ENCODE assay signal across 8 cellular contexts in genomic region chr10:122307669-122308486, GRCh38. TPM values are rescaled to one million over a fixed set of nuclear protein-coding genes. Genes with fewer than 3 reads are reported as not detected.
A peak's percentile ranks its signal among the peaks of the same experiment; 100 is the strongest.
DNase-seq lines count a peak whose midpoint lies in the region; ATAC-seq, FAIRE-seq and TF ChIP-seq lines count a peak whose summit lies in the region.

No MANE protein-coding gene starts in this region.

- ATAC-seq in GM18861 (IDR thresholded peaks at IDR 0.05; ENCODE audit: unreplicated experiment) (peak; percentile 63), right lobe of liver (peak in 2 of 4 donors; percentile 2 to 22), HG03571 (IDR thresholded peaks at IDR 0.05; ENCODE audit: unreplicated experiment) (no peak)

- no peaks in the 10 kb centered on the region for H3K36me3 Mint-ChIP-seq in activated naive CD4-positive, alpha-beta T cell treated with anti-CD3 and anti-CD28 coated beads for 36 hours (ENCODE audit: low read depth)

- no peaks in the 10 kb centered on the region for H3K27me3 Mint-ChIP-seq in activated naive CD4-positive, alpha-beta T cell treated with anti-CD3 and anti-CD28 coated beads for 36 hours (ENCODE audit: low read depth)

- CTCF ChIA-PET in activated naive CD4-positive, alpha-beta T cell treated with anti-CD3 and anti-CD28 coated beads for 36 hours (lab: Charles Lee) = interaction anchor here (1.5 kb wide), 1 partner anchor 9 kb away, joined by 4 read pairs; no protein-coding TSS in a partner anchor

- H3K4me3 ChIP-seq in bronchial epithelial cell (ENCODE audit: low read depth, low read length) = peak overlapping the region; percentile 3
- H3K4me3 ChIP-seq in right lobe of liver = no peak overlapping the region
- H3K4me3 ChIP-seq in urinary bladder (ENCODE audit: low read depth, low read length) = peak overlapping the region; percentile 3

- no peak overlapping the region for H3K4me3 Mint-ChIP-seq in activated naive CD4-positive, alpha-beta T cell treated with anti-CD3 and anti-CD28 coated beads for 36 hours

- DNase-seq in HT1080 (ENCODE audit: low read depth) = peak; percentile 97
- peak; percentile 98 for DNase-seq in bronchial epithelial cell (ENCODE audit: low read depth)
- DNase-seq in right lobe of liver = peak in 1 of 3 donors; percentile 68
- no peak for DNase-seq in activated naive CD4-positive, alpha-beta T cell treated with anti-CD3 and anti-CD28 coated beads for 36 hours
- DNase-seq in activated naive CD4-positive, alpha-beta T cell (lab: John Stamatoyannopoulos, UW) = no peak

- TF ChIP-seq POLR2A in right lobe of liver (IDR thresholded peaks at IDR 0.05) = no peak

- H3K27ac ChIP-seq in right lobe of liver (peak overlapping the region; percentile 86 to 92 (median 87)), urinary bladder (ENCODE audit: low read depth) (peak overlapping the region; percentile 65)

- no peak overlapping the region for H3K27ac Mint-ChIP-seq in activated naive CD4-positive, alpha-beta T cell treated with anti-CD3 and anti-CD28 coated beads for 36 hours

- H3K9me3 Mint-ChIP-seq in activated naive CD4-positive, alpha-beta T cell treated with anti-CD3 and anti-CD28 coated beads for 36 hours = peaks cover 7% of the 10 kb centered on the region

- WGBS in right lobe of liver (ENCODE audit: insufficient coverage, low coverage, low lambda C conversion rate, missing lambda C conversion rate) = 48% methylated on average over 15 of the region's 15 CpGs
- WGBS in urinary bladder = 16% methylated on average over 15 of the region's 15 CpGs

- intact Hi-C loops in right lobe of liver (cut with DNase I) = no loop called here
- intact Hi-C loops in activated naive CD4-positive, alpha-beta T cell treated with anti-CD3 and anti-CD28 coated beads for 36 hours (cut with micrococcal nuclease) = no loop called here

- H3K36me3 ChIP-seq in bronchial epithelial cell (ENCODE audit: control insufficient read depth, insufficient read depth, low read length) (no peaks in the 10 kb centered on the region), right lobe of liver (no peaks in the 10 kb centered on the region), urinary bladder (ENCODE audit: insufficient read depth) (no peaks in the 10 kb centered on the region)

- no peak for FAIRE-seq in bronchial epithelial cell (lab: Jason Lieb, UNC)

- H3K4me1 Mint-ChIP-seq in activated naive CD4-positive, alpha-beta T cell treated with anti-CD3 and anti-CD28 coated beads for 36 hours (ENCODE audit: low read depth) = no peaks in the 10 kb centered on the region

- H3K4me1 ChIP-seq in right lobe of liver = peaks cover 0 to 52% (median 22%) of the 10 kb centered on the region in 4 donors
- H3K4me1 ChIP-seq in urinary bladder (ENCODE audit: insufficient read depth) = no peaks in the 10 kb centered on the region

- no peaks in the 10 kb centered on the region for H3K9me3 ChIP-seq in right lobe of liver

- TF ChIP-seq CTCF in bronchial epithelial cell (IDR thresholded peaks at IDR 0.05; ENCODE audit: insufficient read depth, low read length, severe bottlenecking) = no peak
- TF ChIP-seq CTCF in right lobe of liver (IDR thresholded peaks at IDR 0.05) = no peak

- H3K27me3 ChIP-seq in bronchial epithelial cell (ENCODE audit: control insufficient read depth, insufficient read depth, low read length) (no peaks in the 10 kb centered on the region), right lobe of liver (no peaks in the 10 kb centered on the region)

RNA-seq across cellular contexts. Expression of gene BTBD16, which starts 36.8 kb away (rescaled TPM):
- total RNA-seq in HT1080 (2014; rRNA removed; shearing (Covaris generic)) = not detected in 2 replicates
- not detected in 2 replicates for polyA plus RNA-seq in HT1080 (2015; cell fraction: cytosol; rRNA removed)
- not detected in 2 replicates for polyA plus RNA-seq in HT1080 (2015; cell fraction: nucleus; rRNA removed)
- 0.13 and 0.26 TPM in 2 replicates for total RNA-seq in bronchial epithelial cell
- 1 to 10 TPM in 5 of 6 experiments, under 1 TPM in 1; 0.98 to 3.0 (median 2.0) TPM for total RNA-seq in right lobe of liver
- 2.6 TPM for total RNA-seq in urinary bladder
- polyA plus RNA-seq in urinary bladder = 10.2 TPM
- total RNA-seq in activated naive CD4-positive, alpha-beta T cell treated with anti-CD3 and anti-CD28 coated beads for 36 hours = not detected

Comparison
In these comparisons a context has a peak if more than half of its experiments do, and no peak if none do; other contexts are left out.
1. DNase-seq: peak in HT1080 (single experiment) and bronchial epithelial cell (single experiment); none in activated naive CD4-positive, alpha-beta T cell treated with anti-CD3 and anti-CD28 coated beads for 36 hours (single experiment) and activated naive CD4-positive, alpha-beta T cell (0 of 4).
2. H3K4me3 ChIP-seq: peak in bronchial epithelial cell (single experiment) and urinary bladder (single experiment); none in right lobe of liver (0 of 3).